ENCODE assay signal across 20 cellular contexts in the genomic region with DNA sequence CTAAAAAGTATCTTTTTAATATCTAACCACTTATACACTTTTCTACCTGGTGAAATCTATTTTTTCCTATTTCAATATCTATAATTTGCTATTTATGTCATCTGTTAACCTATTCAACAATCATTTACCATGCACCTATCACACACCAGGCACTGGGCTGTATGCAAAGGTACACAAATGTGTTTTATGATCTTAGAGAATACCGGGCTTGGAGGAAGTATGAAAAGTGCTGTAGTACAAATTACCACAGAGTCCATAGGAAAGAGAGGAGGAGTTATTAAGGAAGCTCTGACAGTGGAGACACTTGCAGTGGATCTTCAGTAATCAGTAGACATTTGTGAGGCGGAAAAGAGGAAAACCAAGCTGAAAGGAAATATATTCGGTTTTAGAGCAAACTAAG.
DNase-seq lines count a peak whose midpoint lies in the region; ATAC-seq, FAIRE-seq and TF ChIP-seq lines count a peak whose summit lies in the region.
"Had no signal": no experiment of that assay in that cellular context is flagged by ENCODE, and none has a peak within 500 bp of the region (broad histone marks: within the 10 kb centered on the region; RNA-seq: fewer than 3 reads in every experiment).

No MANE protein-coding gene starts in this region.

- FAIRE-seq in GM19239 (lab: Jason Lieb, UNC): peak; percentile 61
- FAIRE-seq: pancreas had no signal

- H3K4me3 ChIP-seq in upper lobe of left lung (no peak overlapping the region), body of pancreas (no peak overlapping the region)
- H3K4me3 ChIP-seq: pancreas, PC-9, transverse colon had no signal

- TF ChIP-seq POLR2A in upper lobe of left lung (IDR thresholded peaks at IDR 0.05) (no peak), body of pancreas (IDR thresholded peaks at IDR 0.05) (no peak)

- TF ChIP-seq EP300 in upper lobe of left lung (IDR thresholded peaks at IDR 0.05): no peak

- H3K27me3 ChIP-seq in upper lobe of left lung: no peaks in the 10 kb centered on the region
- no peaks in the 10 kb centered on the region for H3K27me3 ChIP-seq in body of pancreas
- H3K27me3 ChIP-seq: pancreas, transverse colon had no signal

- H3K36me3 Mint-ChIP-seq in T-helper 1 cell treated with Interleukin-12 subunit alpha and Interleukin-12 subunit beta and Interleukin-4 antibody, amounts not matched to agents 30 μg/mL and 1 μg/mL, for 36 hours (ENCODE audit: low read depth): peaks cover 11% of the 10 kb centered on the region
- peaks cover 12% of the 10 kb centered on the region for H3K36me3 Mint-ChIP-seq in activated T-helper 1 cell treated with anti-CD3 and anti-CD28 coated beads, Interleukin-12 subunit alpha, Interleukin-12 subunit beta, Interleukin-2, Interleukin-4 antibody, amounts not matched to agents 30 ng/mL and 10 ng/mL and 1 ng/mL, durations not matched to agents 14 hours and 24 hours and 36 hours (ENCODE audit: low read depth)
- H3K36me3 Mint-ChIP-seq in naive thymus-derived CD8-positive, alpha-beta T cell: peaks cover 0 to 5% (median 0%) of the 10 kb centered on the region in 3 donors

- WGBS in upper lobe of left lung, 2 donors: 77% methylated on average over 3 of the region's 3 CpGs
- 71% methylated on average over 3 of the region's 3 CpGs for WGBS in body of pancreas, 2 donors

- H3K9me3 ChIP-seq in upper lobe of left lung (no peaks in the 10 kb centered on the region), body of pancreas (no peaks in the 10 kb centered on the region)
- H3K9me3 ChIP-seq: pancreas, SK-N-SH, transverse colon had no signal

- peaks cover 36 to 48% (median 37%) of the 10 kb centered on the region in 4 donors for H3K4me1 ChIP-seq in upper lobe of left lung
- peaks cover 44% of the 10 kb centered on the region for H3K4me1 ChIP-seq in body of pancreas

- peaks cover 84% of the 10 kb centered on the region for H3K4me1 Mint-ChIP-seq in T-helper 1 cell treated with Interleukin-12 subunit alpha and Interleukin-12 subunit beta and Interleukin-4 antibody, amounts not matched to agents 30 μg/mL and 1 μg/mL, for 36 hours (ENCODE audit: low read depth)
- peaks cover 91% of the 10 kb centered on the region for H3K4me1 Mint-ChIP-seq in activated T-helper 1 cell treated with anti-CD3 and anti-CD28 coated beads, Interleukin-12 subunit alpha, Interleukin-12 subunit beta, Interleukin-2, Interleukin-4 antibody, amounts not matched to agents 30 ng/mL and 10 ng/mL and 1 ng/mL, durations not matched to agents 14 hours and 24 hours and 36 hours (ENCODE audit: low read depth)
- H3K4me1 Mint-ChIP-seq in naive thymus-derived CD8-positive, alpha-beta T cell: peaks cover 44 to 99% (median 96%) of the 10 kb centered on the region in 4 donors

- DNase-seq in T-helper 1 cell: no peak
- no peak for DNase-seq in GM19239 (ENCODE audit: insufficient read length, low spot score)
- DNase-seq in activated T-helper 1 cell treated with anti-CD3 and anti-CD28 coated beads, Interleukin-12 subunit alpha, Interleukin-12 subunit beta, Interleukin-2, Interleukin-4 antibody, amounts not matched to agents 30 ng/mL and 10 ng/mL and 1 ng/mL, durations not matched to agents 14 hours and 24 hours and 36 hours (ENCODE audit: low spot score): no peak
- no peak for DNase-seq in naive thymus-derived CD8-positive, alpha-beta T cell
- no peak for DNase-seq in SW480 (ENCODE audit: low spot score)
- no peak for DNase-seq in upper lobe of left lung
- DNase-seq in body of pancreas: no peak
- DNase-seq: amniotic stem cell; cerebellar nuclear complex; DMS79 treated with DMSO at 0.1 percent for 48 hours; hippocampal formation; NCI-H187 treated with DMSO at 0.1 percent for 48 hours; pancreas; PC-9; SK-N-SH; stimulated activated CD4-positive, alpha-beta T cell treated with anti-CD3 and anti-CD28 coated beads, Interleukin-2, amount 100 ng/mL, for 48 hours; transverse colon had no signal

- no peaks in the 10 kb centered on the region for H3K9me3 Mint-ChIP-seq in T-helper 1 cell treated with Interleukin-12 subunit alpha and Interleukin-12 subunit beta and Interleukin-4 antibody, amounts not matched to agents 30 μg/mL and 1 μg/mL, for 36 hours
- no peaks in the 10 kb centered on the region for H3K9me3 Mint-ChIP-seq in activated T-helper 1 cell treated with anti-CD3 and anti-CD28 coated beads, Interleukin-12 subunit alpha, Interleukin-12 subunit beta, Interleukin-2, Interleukin-4 antibody, amounts not matched to agents 30 ng/mL and 10 ng/mL and 1 ng/mL, durations not matched to agents 14 hours and 24 hours and 36 hours
- no peaks in the 10 kb centered on the region for H3K9me3 Mint-ChIP-seq in naive thymus-derived CD8-positive, alpha-beta T cell

- H3K27ac ChIP-seq in upper lobe of left lung (no peak overlapping the region), body of pancreas (no peak overlapping the region)
- H3K27ac ChIP-seq: 22Rv1, C4-2B, pancreas, PC-9 had no signal

- H3K4me3 Mint-ChIP-seq in T-helper 1 cell treated with Interleukin-12 subunit alpha and Interleukin-12 subunit beta and Interleukin-4 antibody, amounts not matched to agents 30 μg/mL and 1 μg/mL, for 36 hours: no peak overlapping the region
- H3K4me3 Mint-ChIP-seq in activated T-helper 1 cell treated with anti-CD3 and anti-CD28 coated beads, Interleukin-12 subunit alpha, Interleukin-12 subunit beta, Interleukin-2, Interleukin-4 antibody, amounts not matched to agents 30 ng/mL and 10 ng/mL and 1 ng/mL, durations not matched to agents 14 hours and 24 hours and 36 hours: peak overlapping the region; percentile 17
- peak overlapping the region; percentile 6 to 79 (median 48) for H3K4me3 Mint-ChIP-seq in naive thymus-derived CD8-positive, alpha-beta T cell

- POLR2A ChIA-PET in naive thymus-derived CD8-positive, alpha-beta T cell (lab: Charles Lee): interaction anchor here (0.8 to 9.2 kb wide), 4 partner anchors 8 to 98 kb away, joined by 3 to 153 read pairs (median 6); no protein-coding TSS in a partner anchor

- TF ChIP-seq CTCF in upper lobe of left lung (IDR thresholded peaks at IDR 0.05) (no peak), body of pancreas (IDR thresholded peaks at IDR 0.05) (no peak)

- no peaks in the 10 kb centered on the region for H3K27me3 Mint-ChIP-seq in T-helper 1 cell treated with Interleukin-12 subunit alpha and Interleukin-12 subunit beta and Interleukin-4 antibody, amounts not matched to agents 30 μg/mL and 1 μg/mL, for 36 hours (ENCODE audit: low read depth)
- no peaks in the 10 kb centered on the region for H3K27me3 Mint-ChIP-seq in activated T-helper 1 cell treated with anti-CD3 and anti-CD28 coated beads, Interleukin-12 subunit alpha, Interleukin-12 subunit beta, Interleukin-2, Interleukin-4 antibody, amounts not matched to agents 30 ng/mL and 10 ng/mL and 1 ng/mL, durations not matched to agents 14 hours and 24 hours and 36 hours (ENCODE audit: insufficient read depth)
- no peaks in the 10 kb centered on the region for H3K27me3 Mint-ChIP-seq in naive thymus-derived CD8-positive, alpha-beta T cell

- no peak for ATAC-seq in naive thymus-derived CD8-positive, alpha-beta T cell
- ATAC-seq in upper lobe of left lung (ENCODE audit: low FRiP score in 2 of 2) (no peak), body of pancreas (no peak)
- ATAC-seq: pancreas had no signal

- intact Hi-C loops in activated T-helper 1 cell treated with anti-CD3 and anti-CD28 coated beads, Interleukin-12 subunit alpha, Interleukin-12 subunit beta, Interleukin-2, Interleukin-4 antibody, amounts not matched to agents 30 ng/mL and 10 ng/mL and 1 ng/mL, durations not matched to agents 14 hours and 24 hours and 36 hours (cut with micrococcal nuclease): loop anchor here (10.0 kb wide), 3 partner anchors 696 to 1496 kb away; a partner anchor contains a TSS
- intact Hi-C loops in body of pancreas (cut with DNase I): no loop called here

- H3K27ac Mint-ChIP-seq in T-helper 1 cell treated with Interleukin-12 subunit alpha and Interleukin-12 subunit beta and Interleukin-4 antibody, amounts not matched to agents 30 μg/mL and 1 μg/mL, for 36 hours: peak overlapping the region; percentile 70
- H3K27ac Mint-ChIP-seq in activated T-helper 1 cell treated with anti-CD3 and anti-CD28 coated beads, Interleukin-12 subunit alpha, Interleukin-12 subunit beta, Interleukin-2, Interleukin-4 antibody, amounts not matched to agents 30 ng/mL and 10 ng/mL and 1 ng/mL, durations not matched to agents 14 hours and 24 hours and 36 hours: peak overlapping the region; percentile 70
- H3K27ac Mint-ChIP-seq in naive thymus-derived CD8-positive, alpha-beta T cell: peak overlapping the region; percentile 23 to 98 (median 83)

- H3K36me3 ChIP-seq in upper lobe of left lung: no peaks in the 10 kb centered on the region
- no peaks in the 10 kb centered on the region for H3K36me3 ChIP-seq in body of pancreas (replicated peaks in 1 of 2; ENCODE audit: insufficient read depth in 1 of 2, low read depth in 2 of 2)
- H3K36me3 ChIP-seq: pancreas, transverse colon had no signal
